ENCODE assay signal across 8 cellular contexts in genomic region chrX:120250522-120251271, GRCh38. TPM values are rescaled to one million over a fixed set of nuclear protein-coding genes. Genes with fewer than 3 reads are reported as not detected.
DNase-seq lines count a peak whose midpoint lies in the region; ATAC-seq and FAIRE-seq lines count a peak whose summit lies in the region.

ZBTB33 (plus strand) TSS chrX:120250812; CDS start chrX:120253416, 2,604 bp downstream.

- peak; percentile 97 for FAIRE-seq in GM18507 (lab: Jason Lieb, UNC)

- DNase-seq in GM18507 (ENCODE audit: extremely low spot score, insufficient read length, low read depth) (peak; percentile 65), NCI-H2029 (lab: John Stamatoyannopoulos, UW) (peak; percentile 92), T-helper 9 cell (peak; percentile 70), astrocyte of the hippocampus (ENCODE audit: low read depth, low spot score) (peak; percentile 97), hepatic stellate cell (ENCODE audit: low spot score) (peak; percentile 75), renal cortical epithelial cell (ENCODE audit: low read depth) (peak; percentile 87), OCI-M2 (lab: John Stamatoyannopoulos, UW; ENCODE audit: unreplicated experiment) (no peak)

- ATAC-seq in HG02981 (IDR thresholded peaks at IDR 0.05; ENCODE audit: unreplicated experiment), result peak; percentile 97

RNA-seq across cellular contexts. Expression of gene ZBTB33, which starts in this region (rescaled TPM):
- total RNA-seq in renal cortical epithelial cell, result 15.6 and 23.5 TPM in 2 replicates
